ENCODE assay signal across 28 cellular contexts in genomic region chr9:38683336-38683735, GRCh38. TPM values are rescaled to one million over a fixed set of nuclear protein-coding genes. Genes with fewer than 3 reads are reported as not detected.
DNase-seq lines count a peak whose midpoint lies in the region; ATAC-seq and TF ChIP-seq lines count a peak whose summit lies in the region.
"Had no signal": no experiment of that assay in that cellular context is flagged by ENCODE, and none has a peak within 500 bp of the region (broad histone marks: within the 10 kb centered on the region; RNA-seq: fewer than 3 reads in every experiment).

No MANE protein-coding gene starts in this region.

- H3K4me1 Mint-ChIP-seq in MCF 10A (ENCODE audit: insufficient read depth, unreplicated experiment) = peaks cover 38% of the 10 kb centered on the region
- H3K4me1 Mint-ChIP-seq in activated T-helper 17 cell treated with anti-CD3 and anti-CD28 coated beads, Interleukin-2, amount 50 U/mL, for 72 hours = peaks cover 5% of the 10 kb centered on the region
- H3K4me1 Mint-ChIP-seq: activated naive CD8-positive, alpha-beta T cell treated with anti-CD3 and anti-CD28 coated beads for 36 hours; central memory CD8-positive, alpha-beta T cell; stimulated activated memory B cell treated with anti-CD40 and anti-IgM and Interleukin-4, amounts not matched to agents 10 μg/mL and 1 μg/mL and 100 μg/mL, for 72 hours had no signal

- no peak for TF ChIP-seq POLR2A in breast epithelium (IDR thresholded peaks at IDR 0.05)

- H3K27ac ChIP-seq in breast epithelium (no peak overlapping the region), SJSA1 (peak overlapping the region; percentile 98), hepatocyte (peak overlapping the region; percentile 76), OCI-LY7 (ENCODE audit: low read depth, low read length, poor library complexity, severe bottlenecking) (no peak overlapping the region)
- H3K27ac ChIP-seq: lower lobe of right lung, right atrium auricular region, suprapubic skin had no signal

- no peaks in the 10 kb centered on the region for H3K9me3 Mint-ChIP-seq in MCF 10A (ENCODE audit: unreplicated experiment)
- H3K9me3 Mint-ChIP-seq in activated T-helper 17 cell treated with anti-CD3 and anti-CD28 coated beads, Interleukin-2, amount 50 U/mL, for 72 hours = no peaks in the 10 kb centered on the region
- H3K9me3 Mint-ChIP-seq: activated naive CD8-positive, alpha-beta T cell treated with anti-CD3 and anti-CD28 coated beads for 36 hours; CD8-positive, alpha-beta T cell; central memory CD8-positive, alpha-beta T cell; neural crest cell; stimulated activated memory B cell treated with anti-CD40 and anti-IgM and Interleukin-4, amounts not matched to agents 10 μg/mL and 1 μg/mL and 100 μg/mL, for 72 hours had no signal

- H2AFZ ChIP-seq in hepatocyte (no peak overlapping the region), OCI-LY7 (ENCODE audit: low read length) (no peak overlapping the region)
- H2AFZ ChIP-seq: parathyroid adenoma had no signal

- H3K79me2 ChIP-seq in hepatocyte = no peaks in the 10 kb centered on the region
- H3K79me2 ChIP-seq in OCI-LY7 (ENCODE audit: insufficient read depth, low read depth, low read length) = no peaks in the 10 kb centered on the region
- H3K79me2 ChIP-seq: parathyroid adenoma had no signal

- H3K4me1 ChIP-seq in breast epithelium (no peaks in the 10 kb centered on the region), SJSA1 (replicated peaks) (peaks cover 36% of the 10 kb centered on the region), hepatocyte (ENCODE audit: insufficient read depth) (peaks cover 27% of the 10 kb centered on the region), OCI-LY7 (ENCODE audit: insufficient read depth, low read length, poor library complexity, severe bottlenecking) (no peaks in the 10 kb centered on the region)
- H3K4me1 ChIP-seq: lower lobe of right lung had no signal

- H3K4me2 ChIP-seq in hepatocyte = no peak overlapping the region
- no peak overlapping the region for H3K4me2 ChIP-seq in OCI-LY7 (ENCODE audit: low read length)

- CTCF ChIA-PET in MCF 10A (lab: Yijun Ruan, JAX) (interaction anchor here (0.6 kb wide), 1 partner anchor 12 kb away, joined by 3 read pairs; no protein-coding TSS in a partner anchor), OCI-LY7 (lab: Charles Lee; ENCODE audit: unreplicated experiment) (no interaction called here)

- no peaks in the 10 kb centered on the region for H3K36me3 ChIP-seq in breast epithelium
- no peaks in the 10 kb centered on the region for H3K36me3 ChIP-seq in SJSA1
- H3K36me3 ChIP-seq in hepatocyte (replicated peaks; ENCODE audit: insufficient read depth, low read depth) = no peaks in the 10 kb centered on the region
- H3K36me3 ChIP-seq in OCI-LY7 (ENCODE audit: insufficient read depth, low read length) = no peaks in the 10 kb centered on the region
- H3K36me3 ChIP-seq: lower lobe of right lung, right atrium auricular region, suprapubic skin had no signal

- peak; percentile 65 for DNase-seq in MCF 10A (ENCODE audit: unreplicated experiment)
- DNase-seq in breast epithelium (ENCODE audit: low spot score in 2 of 2) = no peak
- no peak for DNase-seq in SJSA1 (ENCODE audit: low read depth in 1 of 2, low spot score in 2 of 2)
- DNase-seq in hepatocyte (ENCODE audit: low spot score) = no peak
- no peak for DNase-seq in activated CD4-positive, alpha-beta T cell treated with anti-CD3 and anti-CD28 coated beads, Interleukin-2, amount 50 U/mL, for 1 hour
- DNase-seq in HK-2 (ENCODE audit: unreplicated experiment) = no peak
- DNase-seq in OCI-LY7 (ENCODE audit: low spot score) = no peak
- DNase-seq: activated CD4-positive, alpha-beta T cell treated with anti-CD3 and anti-CD28 coated beads for 36 hours; activated effector memory CD4-positive, alpha-beta T cell treated with anti-CD3 and anti-CD28 coated beads, Interleukin-2, amount 50 U/mL, for 16 hours; activated naive CD8-positive, alpha-beta T cell treated with anti-CD3 and anti-CD28 coated beads for 36 hours; activated T-cell treated with anti-CD3 and anti-CD28 coated beads for 4 hours; CD8-positive, alpha-beta T cell; DMS 273 treated with DMSO at 0.1 percent for 48 hours; dorsolateral prefrontal cortex; lower lobe of right lung; NCI-H1417; NCI-H82; SHP77; stimulated activated CD4-positive, alpha-beta T cell treated with anti-CD3 and anti-CD28 coated beads, Interleukin-4, amount 100 ng/mL, for 24 hours had no signal

- intact Hi-C loops in MCF 10A (cut with micrococcal nuclease) (no loop called here), breast epithelium (cut with DNase I; ENCODE audit: low total_unique reads) (no loop called here), OCI-LY7 (cut with micrococcal nuclease; ENCODE audit: unreplicated experiment) (no loop called here)

- H3K4me3 Mint-ChIP-seq in MCF 10A (ENCODE audit: unreplicated experiment) = no peak overlapping the region
- no peak overlapping the region for H3K4me3 Mint-ChIP-seq in activated T-helper 17 cell treated with anti-CD3 and anti-CD28 coated beads, Interleukin-2, amount 50 U/mL, for 72 hours
- H3K4me3 Mint-ChIP-seq: activated CD4-positive, alpha-beta T cell treated with anti-CD3 and anti-CD28 coated beads for 36 hours; activated naive CD8-positive, alpha-beta T cell treated with anti-CD3 and anti-CD28 coated beads for 36 hours; CD8-positive, alpha-beta T cell; central memory CD8-positive, alpha-beta T cell; stimulated activated memory B cell treated with anti-CD40 and anti-IgM and Interleukin-4, amounts not matched to agents 10 μg/mL and 1 μg/mL and 100 μg/mL, for 72 hours had no signal

- no peaks in the 10 kb centered on the region for H4K20me1 ChIP-seq in hepatocyte (ENCODE audit: insufficient read depth, poor library complexity, severe bottlenecking)
- no peaks in the 10 kb centered on the region for H4K20me1 ChIP-seq in OCI-LY7 (ENCODE audit: insufficient read depth, low read length)

- H3K27me3 ChIP-seq in breast epithelium (no peaks in the 10 kb centered on the region), SJSA1 (replicated peaks) (no peaks in the 10 kb centered on the region), hepatocyte (no peaks in the 10 kb centered on the region)
- H3K27me3 ChIP-seq: dorsolateral prefrontal cortex, right atrium auricular region, suprapubic skin had no signal

- H3K27ac Mint-ChIP-seq in MCF 10A (ENCODE audit: low read depth, unreplicated experiment) = no peak overlapping the region
- no peak overlapping the region for H3K27ac Mint-ChIP-seq in activated T-helper 17 cell treated with anti-CD3 and anti-CD28 coated beads, Interleukin-2, amount 50 U/mL, for 72 hours
- H3K27ac Mint-ChIP-seq: activated CD4-positive, alpha-beta T cell treated with anti-CD3 and anti-CD28 coated beads for 36 hours; activated naive CD8-positive, alpha-beta T cell treated with anti-CD3 and anti-CD28 coated beads for 36 hours; CD8-positive, alpha-beta T cell; stimulated activated memory B cell treated with anti-CD40 and anti-IgM and Interleukin-4, amounts not matched to agents 10 μg/mL and 1 μg/mL and 100 μg/mL, for 72 hours had no signal

- H3K4me3 ChIP-seq in breast epithelium = no peak overlapping the region
- no peak overlapping the region for H3K4me3 ChIP-seq in SJSA1
- H3K4me3 ChIP-seq in hepatocyte = no peak overlapping the region
- H3K4me3 ChIP-seq in OCI-LY7 (ENCODE audit: low read depth, low read length, poor library complexity, severe bottlenecking) = no peak overlapping the region
- H3K4me3 ChIP-seq: dorsolateral prefrontal cortex, lower lobe of right lung, right atrium auricular region, suprapubic skin had no signal

- H3K9me3 ChIP-seq in breast epithelium (no peaks in the 10 kb centered on the region), SJSA1 (replicated peaks) (no peaks in the 10 kb centered on the region), hepatocyte (ENCODE audit: low read depth) (no peaks in the 10 kb centered on the region), OCI-LY7 (ENCODE audit: low read length) (no peaks in the 10 kb centered on the region)
- H3K9me3 ChIP-seq: lower lobe of right lung, right atrium auricular region, suprapubic skin had no signal

- ATAC-seq in activated T-helper 17 cell treated with anti-CD3 and anti-CD28 coated beads, Interleukin-2, amount 50 U/mL, for 72 hours (replicated peaks) = no peak
- ATAC-seq: activated CD4-positive, alpha-beta T cell treated with anti-CD3 and anti-CD28 coated beads for 36 hours; CD8-positive, alpha-beta T cell; lower lobe of right lung; stimulated activated memory B cell treated with anti-CD40 and anti-IgM and Interleukin-4, amounts not matched to agents 10 μg/mL and 1 μg/mL and 100 μg/mL, for 72 hours had no signal

- BruUV-seq in MCF 10A (replicated peaks; lab: Mats Ljungman, UMichigan) (no TSS peak), OCI-LY7 (replicated peaks; lab: Mats Ljungman, UMichigan) (no TSS peak)

- POLR2A ChIA-PET in MCF 10A (lab: Yijun Ruan, JAX) = no interaction called here
- POLR2A ChIA-PET in OCI-LY7 (lab: Charles Lee) = no interaction called here

- no peaks in the 10 kb centered on the region for H3K36me3 Mint-ChIP-seq in MCF 10A (ENCODE audit: insufficient read depth, unreplicated experiment)
- no peaks in the 10 kb centered on the region for H3K36me3 Mint-ChIP-seq in activated T-helper 17 cell treated with anti-CD3 and anti-CD28 coated beads, Interleukin-2, amount 50 U/mL, for 72 hours (ENCODE audit: low read depth)
- H3K36me3 Mint-ChIP-seq: activated naive CD8-positive, alpha-beta T cell treated with anti-CD3 and anti-CD28 coated beads for 36 hours; CD8-positive, alpha-beta T cell; stimulated activated memory B cell treated with anti-CD40 and anti-IgM and Interleukin-4, amounts not matched to agents 10 μg/mL and 1 μg/mL and 100 μg/mL, for 72 hours had no signal

- H3K9me2 ChIP-seq in hepatocyte (replicated peaks; ENCODE audit: insufficient read depth) = no peaks in the 10 kb centered on the region
- H3K9me2 ChIP-seq in OCI-LY7 (ENCODE audit: insufficient read depth, low read length) = no peaks in the 10 kb centered on the region

- 86% methylated on average over 8 of the region's 8 CpGs for WGBS in hepatocyte (ENCODE audit: low lambda C conversion rate, missing lambda C conversion rate)

- no peaks in the 10 kb centered on the region for H3K27me3 Mint-ChIP-seq in MCF 10A (ENCODE audit: insufficient read depth, unreplicated experiment)
- peaks cover 9% of the 10 kb centered on the region for H3K27me3 Mint-ChIP-seq in activated T-helper 17 cell treated with anti-CD3 and anti-CD28 coated beads, Interleukin-2, amount 50 U/mL, for 72 hours

- no peak for TF ChIP-seq CTCF in MCF 10A (IDR thresholded peaks at IDR 0.05; ENCODE audit: unreplicated experiment)
- no peak for TF ChIP-seq CTCF in breast epithelium (IDR thresholded peaks at IDR 0.05)
- no peak for TF ChIP-seq CTCF in hepatocyte (IDR thresholded peaks at IDR 0.05; ENCODE audit: poor library complexity)
- TF ChIP-seq CTCF in OCI-LY7 (conservative IDR thresholded peaks at IDR 0.05; ENCODE audit: low read length) = no peak

RNA-seq across cellular contexts. Expression of gene FAM240B, which starts 36.6 kb away (rescaled TPM):
- total RNA-seq in MCF 10A (2022) (not detected in 2 replicates), breast epithelium (not detected), hepatocyte (not detected in 2 replicates), OCI-LY7 (2022) (not detected in 2 replicates)
- not detected in 2 replicates for total RNA-seq in SJSA1 (2014; rRNA removed; shearing (Covaris generic))
- not detected in 2 replicates for polyA plus RNA-seq in hepatocyte
- not detected in 2 replicates for total RNA-seq in OCI-LY7 (2014; rRNA removed; shearing (Covaris generic))
- total RNA-seq in activated T-helper 17 cell treated with anti-CD3 and anti-CD28 coated beads, Interleukin-2, amount 50 U/mL, for 72 hours = not detected
- total RNA-seq: activated CD4-positive, alpha-beta T cell treated with anti-CD3 and anti-CD28 coated beads for 36 hours; activated naive CD8-positive, alpha-beta T cell treated with anti-CD3 and anti-CD28 coated beads for 36 hours; CD8-positive, alpha-beta T cell; dorsolateral prefrontal cortex; glomerular endothelial cell; lower lobe of right lung; neural crest cell; right atrium auricular region; suprapubic skin; urinary bladder had no signal
- polyA plus RNA-seq: urinary bladder had no signal

Comparison
In these comparisons a context has a peak if more than half of its experiments do, and no peak if none do; other contexts are left out.
1. H3K27ac ChIP-seq: peak in SJSA1 (single experiment) and hepatocyte (single experiment); none in breast epithelium (0 of 2) and OCI-LY7 (single experiment).